Comparison of ENCODE assay signal across 8 cellular contexts in genomic region chr3:60010778-60011177, GRCh38.
A peak's percentile ranks its signal among the peaks of the same experiment; 100 is the strongest.
DNase-seq lines count a peak whose midpoint lies in the region; ATAC-seq, FAIRE-seq and TF ChIP-seq lines count a peak whose summit lies in the region.

No MANE protein-coding gene starts in this region.

- ATAC-seq in GM19397 (IDR thresholded peaks at IDR 0.05; ENCODE audit: unreplicated experiment): peak; percentile 93
- peak; percentile 91 for ATAC-seq in HG03460 (IDR thresholded peaks at IDR 0.05; ENCODE audit: unreplicated experiment)
- ATAC-seq in heart left ventricle: no peak

- H3K36me3 ChIP-seq in osteoblast (ENCODE audit: insufficient read depth, low read length) (no peaks in the 10 kb centered on the region), heart left ventricle (no peaks in the 10 kb centered on the region)

- no peak overlapping the region for H3K4me2 ChIP-seq in osteoblast (ENCODE audit: insufficient read depth, low read length)

- H3K27ac ChIP-seq in osteoblast (ENCODE audit: low read depth, low read length) (no peak overlapping the region), heart left ventricle (peak overlapping the region in 1 of 12 donors; percentile 64)

- no peaks in the 10 kb centered on the region for H4K20me1 ChIP-seq in osteoblast (ENCODE audit: insufficient read depth, low read length)

- H3K79me2 ChIP-seq in osteoblast (ENCODE audit: insufficient read depth, low read length): no peaks in the 10 kb centered on the region

- no peaks in the 10 kb centered on the region for H3K27me3 ChIP-seq in osteoblast (ENCODE audit: insufficient read depth, low read length)
- no peaks in the 10 kb centered on the region for H3K27me3 ChIP-seq in heart left ventricle

- no peak overlapping the region for H2AFZ ChIP-seq in osteoblast (ENCODE audit: low read length)

- no peak overlapping the region for H3K4me3 ChIP-seq in osteoblast (ENCODE audit: insufficient read depth, low read length)
- H3K4me3 ChIP-seq in heart left ventricle: peak overlapping the region in 1 of 12 donors; percentile 13

- no peak for TF ChIP-seq POLR2A in heart left ventricle (IDR thresholded peaks at IDR 0.05)

- H3K4me1 ChIP-seq in osteoblast (ENCODE audit: insufficient read depth, low read length): no peaks in the 10 kb centered on the region
- H3K4me1 ChIP-seq in heart left ventricle: peaks cover 0 to 11% (median 0%) of the 10 kb centered on the region in 12 donors

- DNase-seq in activated CD8-positive, alpha-beta memory T cell treated with anti-CD3 and anti-CD28 coated beads, Interleukin-2, amount 50 U/mL, for 1 hour (ENCODE audit: extremely low read depth): peak; percentile 27
- peak; percentile 38 for DNase-seq in stimulated activated CD4-positive, alpha-beta T cell treated with anti-CD3 and anti-CD28 coated beads, Interleukin-4, amount 100 ng/mL, for 1 hour
- DNase-seq in superior temporal gyrus (ENCODE audit: extremely low spot score) (no peak), osteoblast (ENCODE audit: insufficient read length, low spot score, missing footprints) (no peak), RCC 7860 (ENCODE audit: low spot score) (no peak), heart left ventricle (no peak)

- 69 to 76% (median 72%) methylated on average over 4 of the region's 4 CpGs for WGBS in heart left ventricle, 4 donors

- no peak for FAIRE-seq in RCC 7860 (lab: Jason Lieb, UNC)

- H3K9me3 ChIP-seq in osteoblast (ENCODE audit: low read depth, low read length): no peaks in the 10 kb centered on the region
- no peaks in the 10 kb centered on the region for H3K9me3 ChIP-seq in heart left ventricle

- no peak for TF ChIP-seq CTCF in osteoblast (IDR thresholded peaks at IDR 0.05; ENCODE audit: extremely low read depth, low read depth, low read length)
- TF ChIP-seq CTCF in heart left ventricle (IDR thresholded peaks at IDR 0.05): no peak

- intact Hi-C loops in heart left ventricle (cut with DNase I): no loop called here

Comparison
In these comparisons a context has a peak if more than half of its experiments do, and no peak if none do; other contexts are left out.
1. ATAC-seq: peak in GM19397 (single experiment) and HG03460 (single experiment); none in heart left ventricle (0 of 4).
2. DNase-seq: peak in activated CD8-positive, alpha-beta memory T cell treated with anti-CD3 and anti-CD28 coated beads, Interleukin-2, amount 50 U/mL, for 1 hour (single experiment) and stimulated activated CD4-positive, alpha-beta T cell treated with anti-CD3 and anti-CD28 coated beads, Interleukin-4, amount 100 ng/mL, for 1 hour (single experiment); none in superior temporal gyrus (single experiment), osteoblast (single experiment), RCC 7860 (single experiment) and heart left ventricle (0 of 5).